Comparison of ENCODE assay signal across 17 cellular contexts in genomic region chr11:120517390-120518315, GRCh38. TPM values are rescaled to one million over a fixed set of nuclear protein-coding genes. Genes with fewer than 3 reads are reported as not detected.
DNase-seq lines count a peak whose midpoint lies in the region; ATAC-seq and TF ChIP-seq lines count a peak whose summit lies in the region.
"Had no signal": no experiment of that assay in that cellular context is flagged by ENCODE, and none has a peak within 500 bp of the region (broad histone marks: within the 10 kb centered on the region; RNA-seq: fewer than 3 reads in every experiment).

No MANE protein-coding gene starts in this region.

- peaks cover 6% of the 10 kb centered on the region for H3K4me1 ChIP-seq in smooth muscle cell (ENCODE audit: low read depth)
- H3K4me1 ChIP-seq: breast epithelium, tibial artery had no signal

- CTCF ChIA-PET in WTC11 (lab: Charles Lee): interaction anchor here (0.9 to 3.1 kb wide), 7 partner anchors 30 to 412 kb away, joined by 3 to 13 read pairs (median 4); no protein-coding TSS in a partner anchor

- WGBS in smooth muscle cell (ENCODE audit: low lambda C conversion rate): 56% methylated on average over 23 of the region's 23 CpGs

- peak overlapping the region; percentile 48; the same call in 1 of the 2 replicates for H3K27ac Mint-ChIP-seq in WTC11
- H3K27ac Mint-ChIP-seq: activated CD4-positive, alpha-beta T cell treated with anti-CD3 and anti-CD28 coated beads for 36 hours; naive B cell had no signal

- no peak overlapping the region for H3K4me3 Mint-ChIP-seq in WTC11
- H3K4me3 Mint-ChIP-seq: activated CD4-positive, alpha-beta T cell treated with anti-CD3 and anti-CD28 coated beads for 36 hours; naive B cell had no signal

- no peaks in the 10 kb centered on the region for H3K9me3 ChIP-seq in smooth muscle cell (replicated peaks; ENCODE audit: low read depth)
- H3K9me3 ChIP-seq: breast epithelium, tibial artery had no signal

- DNase-seq in H7: peak; percentile 56
- no peak for DNase-seq in WTC11 (ENCODE audit: low spot score)
- DNase-seq in left kidney (ENCODE audit: low read depth, low spot score): peak; percentile 82
- no peak for DNase-seq in smooth muscle cell (lab: John Stamatoyannopoulos, UW; ENCODE audit: unreplicated experiment)
- no peak for DNase-seq in GDM1 (lab: John Stamatoyannopoulos, UW)
- DNase-seq in NCI-H1436 treated with DMSO at 0.1 percent for 48 hours (lab: John Stamatoyannopoulos, UW): no peak
- no peak for DNase-seq in activated T-cell treated with anti-CD3 and anti-CD28 coated beads, Interleukin-2, amount 50 U/mL, for 48 hours
- DNase-seq in left lobe of liver (ENCODE audit: low spot score): no peak
- DNase-seq: activated CD4-positive, alpha-beta T cell treated with anti-CD3 and anti-CD28 coated beads for 36 hours; COR-L47; HCEC 1CT; naive B cell; NCI-H187 had no signal

- H3K4me2 ChIP-seq in smooth muscle cell: peak overlapping the region; percentile 58

- peaks cover 28% of the 10 kb centered on the region for H3K4me1 Mint-ChIP-seq in WTC11
- H3K4me1 Mint-ChIP-seq: activated CD4-positive, alpha-beta T cell treated with anti-CD3 and anti-CD28 coated beads for 36 hours had no signal

- peaks cover 13% of the 10 kb centered on the region for H3K27me3 Mint-ChIP-seq in WTC11 (ENCODE audit: low read depth)

- no peak overlapping the region for H3K9ac ChIP-seq in smooth muscle cell (ENCODE audit: low read depth)

- H3K4me3 ChIP-seq in H7 (ENCODE audit: insufficient read depth, low read depth, low read length) (no peak overlapping the region), smooth muscle cell (no peak overlapping the region)
- H3K4me3 ChIP-seq: breast epithelium, skin epidermis, tibial artery had no signal

- peaks cover 4% of the 10 kb centered on the region for H3K27me3 ChIP-seq in H7 (ENCODE audit: control insufficient read depth, insufficient read depth, low read length)
- H3K27me3 ChIP-seq in smooth muscle cell (ENCODE audit: low read depth): peaks cover 35% of the 10 kb centered on the region
- H3K27me3 ChIP-seq: breast epithelium had no signal

- no peaks in the 10 kb centered on the region for H3K36me3 Mint-ChIP-seq in WTC11
- H3K36me3 Mint-ChIP-seq: naive B cell had no signal

- no peaks in the 10 kb centered on the region for H3K79me2 ChIP-seq in smooth muscle cell (ENCODE audit: low read depth)

- H3K36me3 ChIP-seq in H7 (replicated peaks; ENCODE audit: control insufficient read depth, insufficient read depth, low read length) (no peaks in the 10 kb centered on the region), smooth muscle cell (ENCODE audit: low read depth) (no peaks in the 10 kb centered on the region)
- H3K36me3 ChIP-seq: breast epithelium, tibial artery had no signal

- H3F3A ChIP-seq in smooth muscle cell (ENCODE audit: low read depth): no peaks in the 10 kb centered on the region

- no peaks in the 10 kb centered on the region for H4K20me1 ChIP-seq in smooth muscle cell (ENCODE audit: low read depth)

- no peak overlapping the region for H2AFZ ChIP-seq in smooth muscle cell (ENCODE audit: low read depth)

- H3K27ac ChIP-seq in smooth muscle cell (ENCODE audit: low read depth): no peak overlapping the region
- H3K27ac ChIP-seq: breast epithelium, epithelial cell of prostate, skin epidermis, tibial artery had no signal

- POLR2A ChIA-PET in WTC11 (lab: Charles Lee): no interaction called here

- ATAC-seq in WTC11: peak; percentile 29
- ATAC-seq in left lobe of liver: no peak
- ATAC-seq: activated CD4-positive, alpha-beta T cell treated with anti-CD3 and anti-CD28 coated beads for 36 hours had no signal

- TF ChIP-seq CTCF in WTC11 (IDR thresholded peaks at IDR 0.05) (no peak), smooth muscle cell (IDR thresholded peaks at IDR 0.05; ENCODE audit: borderline replicate concordance, insufficient read depth, poor library complexity, severe bottlenecking) (no peak)

- no peaks in the 10 kb centered on the region for H3K9me3 Mint-ChIP-seq in WTC11
- H3K9me3 Mint-ChIP-seq: naive B cell had no signal

TF ChIP-seq in WTC11, 78 proteins besides CTCF, POLR2A, EP300 and RAD21:
- TF ChIP-seq ZNF138 (CRISPR knock-in tag; conservative IDR thresholded peaks at IDR 0.05): no peak
- 0 out of 2 replicates have a peak, but pooled peaks have one; percentile 1 for TF ChIP-seq NR2C2 (CRISPR knock-in tag; IDR thresholded peaks at IDR 0.05)

RNA-seq across cellular contexts. Expression of gene GRIK4, which starts 6.1 kb away (rescaled TPM):
- 1.0 TPM in 2 replicates for total RNA-seq in H7 (2014; rRNA removed; shearing (Covaris generic))
- total RNA-seq in WTC11 (2021): 2.9 to 3.6 TPM (median 3.3 TPM) in 3 replicates
- total RNA-seq in smooth muscle cell: not detected in 2 replicates
- polyA plus RNA-seq in smooth muscle cell: not detected in 2 replicates
- total RNA-seq in left lobe of liver: 0.05 TPM
- total RNA-seq: activated CD4-positive, alpha-beta T cell treated with anti-CD3 and anti-CD28 coated beads for 36 hours had no signal

Comparison
In these comparisons a context has a peak if more than half of its experiments do, and no peak if none do; other contexts are left out.
1. DNase-seq: peak in H7 (single experiment) and left kidney (single experiment); none in WTC11 (single experiment), smooth muscle cell (single experiment), GDM1 (single experiment), NCI-H1436 treated with DMSO at 0.1 percent for 48 hours (single experiment), activated T-cell treated with anti-CD3 and anti-CD28 coated beads, Interleukin-2, amount 50 U/mL, for 48 hours (0 of 2) and left lobe of liver (single experiment).